In genomic region chrX:24839331-24839730, GRCh38 we compare ENCODE assay signal across 1 cellular context.
TF ChIP-seq lines count a peak whose summit lies in the region.

No MANE protein-coding gene starts in this region.

TF ChIP-seq in A549, 52 proteins besides CTCF, POLR2A, EP300 and RAD21 (continued from another document):
- TF ChIP-seq HMGXB4 (CRISPR knock-in tag; IDR thresholded peaks at IDR 0.05; ENCODE audit: borderline replicate concordance) (no peak), TP53 (CRISPR knock-in tag; IDR thresholded peaks at IDR 0.05) (no peak)
